26 cellular contexts compared by ENCODE assay signal in the genomic region with DNA sequence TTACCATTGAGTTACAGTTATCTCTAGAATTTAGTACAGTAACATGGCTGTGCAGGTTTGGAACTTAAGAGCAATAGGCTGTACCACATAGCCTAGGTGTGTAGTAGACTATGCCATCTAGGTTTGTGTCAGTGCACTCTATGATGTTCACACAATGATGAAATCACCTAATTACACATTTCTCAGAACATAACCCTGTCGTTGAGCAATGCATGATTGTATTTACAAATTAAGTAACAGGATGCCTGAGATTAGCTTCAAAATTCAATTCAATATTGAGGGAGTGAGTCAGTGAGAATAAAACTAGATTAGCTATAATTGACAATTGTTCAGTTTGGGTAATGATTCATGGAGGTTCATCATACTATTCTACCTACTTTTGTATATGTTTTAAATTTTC.
"Had no signal": no experiment of that assay in that cellular context is flagged by ENCODE, and none has a peak within 500 bp of the region (broad histone marks: within the 10 kb centered on the region; RNA-seq: fewer than 3 reads in every experiment).

No MANE protein-coding gene starts in this region.

- H3K27ac ChIP-seq: brain microvascular endothelial cell, SJSA1, VCaP had no signal

- H3K36me3 ChIP-seq: brain microvascular endothelial cell, SJSA1 had no signal

- DNase-seq: activated CD4-positive, alpha-beta T cell treated with anti-CD3 and anti-CD28 coated beads for 36 hours; activated CD4-positive, CD25-positive, alpha-beta regulatory T cell; activated CD8-positive, alpha-beta memory T cell treated with anti-CD3 and anti-CD28 coated beads, Interleukin-2, amount 50 U/mL, for 4 hours; activated CD8-positive, alpha-beta T cell treated with anti-CD3 and anti-CD28 coated beads for 36 hours; activated gamma-delta T cell treated with Interleukin-2 at 50 U/mL for 16 hours; activated naive CD4-positive, alpha-beta T cell treated with anti-CD3 and anti-CD28 coated beads, Interleukin-2, amount 10 ng/mL, durations not matched to agents 7 days and 5 days; activated naive CD8-positive, alpha-beta T cell treated with anti-CD3 and anti-CD28 coated beads for 36 hours; activated T-cell treated with anti-CD3 and anti-CD28 coated beads, Interleukin-2, amount 50 U/mL, for 72 hours; brain microvascular endothelial cell; caudate nucleus; KG1; NCI-H1092 treated with DMSO at 0.1 percent for 48 hours; NCI-H1417 treated with DMSO at 0.1 percent for 48 hours; NCI-H1694; NCI-H2029; NCI-H2107; NCI-H345; NCI-H510A; NCI-H526 treated with DMSO at 0.1 percent for 48 hours; NCI-H82; RPMI8226; SHP77; T-cell had no signal

- H3K9me3 ChIP-seq: SJSA1 had no signal

- ATAC-seq: activated CD4-positive, alpha-beta T cell treated with anti-CD3 and anti-CD28 coated beads for 36 hours; activated CD8-positive, alpha-beta T cell treated with anti-CD3 and anti-CD28 coated beads for 36 hours; activated T-cell treated with anti-CD3 and anti-CD28 coated beads, Interleukin-2, amount 50 U/mL, for 72 hours; Panc1; T-cell had no signal

- H3K4me3 ChIP-seq: SJSA1 had no signal

- H3K27me3 ChIP-seq: brain microvascular endothelial cell, SJSA1 had no signal

- H3K4me1 ChIP-seq: SJSA1 had no signal
